34 cellular contexts compared by ENCODE assay signal in genomic region chr11:123783536-123783935, GRCh38. TPM values are rescaled to one million over a fixed set of nuclear protein-coding genes. Genes with fewer than 3 reads are reported as not detected.
"Had no signal": no experiment of that assay in that cellular context is flagged by ENCODE, and none has a peak within 500 bp of the region (broad histone marks: within the 10 kb centered on the region; RNA-seq: fewer than 3 reads in every experiment).

No MANE protein-coding gene starts in this region.

- H3K4me1 ChIP-seq: ascending aorta, breast epithelium, colonic mucosa, foreskin keratinocyte, gastrocnemius medialis had no signal

- H3K36me3 ChIP-seq: ascending aorta, breast epithelium, cardiac muscle cell, colonic mucosa, gastrocnemius medialis, WERI-Rb-1 had no signal

- H3K27me3 ChIP-seq: ascending aorta, breast epithelium, cardiac muscle cell, colonic mucosa, foreskin keratinocyte, gastrocnemius medialis had no signal

- H3K4me3 Mint-ChIP-seq: activated B cell treated with CpG ODN at 0.5 μM for 24 hours; activated CD4-positive, alpha-beta memory T cell treated with anti-CD3 and anti-CD28 coated beads, Interleukin-2, amount 10 ng/mL, durations not matched to agents 7 days and 5 days; activated CD4-positive, alpha-beta T cell treated with anti-CD3 and anti-CD28 coated beads, Interleukin-2, amount 10 ng/mL, durations not matched to agents 7 days and 5 days; activated naive CD4-positive, alpha-beta T cell treated with anti-CD3 and anti-CD28 coated beads, Interleukin-2, amount 10 ng/mL, durations not matched to agents 7 days and 5 days; activated naive CD8-positive, alpha-beta T cell treated with anti-CD3 and anti-CD28 coated beads, Interleukin-2, amount 10 ng/mL, durations not matched to agents 7 days and 5 days; activated T-cell treated with anti-CD3 and anti-CD28 coated beads, Interleukin-2, amount 50 U/mL, for 24 hours; activated T-cell treated with anti-CD3 and anti-CD28 coated beads, Interleukin-2, amount 50 U/mL, for 72 hours; brain; T-helper 17 cell; T-helper 2 cell treated with Interferon-gamma antibody and Interleukin-4, amounts not matched to agents 5 μg/mL and 100 μg/mL, for 36 hours had no signal

- ATAC-seq: activated CD4-positive, CD25-positive, alpha-beta regulatory T cell treated with anti-CD3 and anti-CD28 coated beads, Interleukin-2, amount 50 U/mL, for 24 hours; activated naive CD4-positive, alpha-beta T cell treated with anti-CD3 and anti-CD28 coated beads, Interleukin-2, amount 50 U/mL, for 72 hours; activated T-cell treated with anti-CD3 and anti-CD28 coated beads, Interleukin-2, amount 50 U/mL, for 72 hours; esophagus mucosa; foreskin keratinocyte; gastrocnemius medialis; T-helper 17 cell had no signal

- H3K4me3 ChIP-seq: ascending aorta, breast epithelium, cardiac muscle cell, colonic mucosa, gastrocnemius medialis had no signal

- H3K9me3 ChIP-seq: ascending aorta, colonic mucosa, gastrocnemius medialis had no signal

- DNase-seq: activated B cell treated with CpG ODN at 0.5 μM for 24 hours; activated CD4-positive, alpha-beta memory T cell treated with anti-CD3 and anti-CD28 coated beads, Interleukin-2, amount 10 ng/mL, durations not matched to agents 7 days and 5 days; activated CD4-positive, alpha-beta T cell treated with anti-CD3 and anti-CD28 coated beads, Interleukin-2, amount 10 ng/mL, durations not matched to agents 7 days and 5 days; activated CD4-positive, alpha-beta T cell treated with anti-CD3 and anti-CD28 coated beads, Interleukin-2, amount 50 U/mL, for 4 hours; activated CD8-positive, alpha-beta memory T cell treated with anti-CD3 and anti-CD28 coated beads, Interleukin-2, amount 50 U/mL, for 48 hours; activated gamma-delta T cell; activated naive CD4-positive, alpha-beta T cell; activated naive CD4-positive, alpha-beta T cell treated with anti-CD3 and anti-CD28 coated beads, Interleukin-2, amount 10 ng/mL, durations not matched to agents 7 days and 5 days; activated naive CD8-positive, alpha-beta T cell treated with anti-CD3 and anti-CD28 coated beads, Interleukin-2, amount 10 ng/mL, durations not matched to agents 7 days and 5 days; activated T-cell treated with anti-CD3 and anti-CD28 coated beads for 4 hours; activated T-cell treated with anti-CD3 and anti-CD28 coated beads, Interleukin-2, amount 50 U/mL, for 24 hours; activated T-cell treated with anti-CD3 and anti-CD28 coated beads, Interleukin-2, amount 50 U/mL, for 72 hours; central memory CD4-positive, alpha-beta T cell; cerebellar nuclear complex; colonic mucosa; effector CD8-positive, alpha-beta T cell; foreskin keratinocyte; gastrocnemius medialis; glutamatergic neuron; T-helper 1 cell; T-helper 17 cell; T1000; WERI-Rb-1 had no signal

- H3K36me3 Mint-ChIP-seq: activated naive CD4-positive, alpha-beta T cell treated with anti-CD3 and anti-CD28 coated beads, Interleukin-2, amount 10 ng/mL, durations not matched to agents 7 days and 5 days; activated naive CD4-positive, alpha-beta T cell treated with anti-CD3 and anti-CD28 coated beads, Interleukin-2, amount 50 U/mL, for 72 hours; activated naive CD8-positive, alpha-beta T cell treated with anti-CD3 and anti-CD28 coated beads, Interleukin-2, amount 10 ng/mL, durations not matched to agents 7 days and 5 days; brain had no signal

- H3K9me3 Mint-ChIP-seq: activated CD4-positive, alpha-beta memory T cell treated with anti-CD3 and anti-CD28 coated beads, Interleukin-2, amount 10 ng/mL, durations not matched to agents 7 days and 5 days; activated CD4-positive, alpha-beta T cell treated with anti-CD3 and anti-CD28 coated beads, Interleukin-2, amount 10 ng/mL, durations not matched to agents 7 days and 5 days; activated naive CD4-positive, alpha-beta T cell treated with anti-CD3 and anti-CD28 coated beads, Interleukin-2, amount 10 ng/mL, durations not matched to agents 7 days and 5 days; activated naive CD8-positive, alpha-beta T cell treated with anti-CD3 and anti-CD28 coated beads, Interleukin-2, amount 10 ng/mL, durations not matched to agents 7 days and 5 days; activated T-cell treated with anti-CD3 and anti-CD28 coated beads, Interleukin-2, amount 50 U/mL, for 24 hours had no signal

- H3K27me3 Mint-ChIP-seq: activated naive CD4-positive, alpha-beta T cell treated with anti-CD3 and anti-CD28 coated beads, Interleukin-2, amount 10 ng/mL, durations not matched to agents 7 days and 5 days; brain had no signal

- H3K27ac Mint-ChIP-seq: activated B cell treated with CpG ODN at 0.5 μM for 24 hours; activated CD4-positive, alpha-beta memory T cell treated with anti-CD3 and anti-CD28 coated beads, Interleukin-2, amount 10 ng/mL, durations not matched to agents 7 days and 5 days; activated CD4-positive, alpha-beta T cell treated with anti-CD3 and anti-CD28 coated beads, Interleukin-2, amount 10 ng/mL, durations not matched to agents 7 days and 5 days; activated naive CD4-positive, alpha-beta T cell treated with anti-CD3 and anti-CD28 coated beads, Interleukin-2, amount 10 ng/mL, durations not matched to agents 7 days and 5 days; activated naive CD4-positive, alpha-beta T cell treated with anti-CD3 and anti-CD28 coated beads, Interleukin-2, amount 50 U/mL, for 72 hours; activated naive CD8-positive, alpha-beta T cell treated with anti-CD3 and anti-CD28 coated beads, Interleukin-2, amount 10 ng/mL, durations not matched to agents 7 days and 5 days; activated T-cell treated with anti-CD3 and anti-CD28 coated beads, Interleukin-2, amount 50 U/mL, for 24 hours; activated T-cell treated with anti-CD3 and anti-CD28 coated beads, Interleukin-2, amount 50 U/mL, for 72 hours; brain; T-helper 17 cell; T-helper 2 cell treated with Interferon-gamma antibody and Interleukin-4, amounts not matched to agents 5 μg/mL and 100 μg/mL, for 36 hours had no signal

- H3K27ac ChIP-seq: ascending aorta, breast epithelium, cardiac muscle cell, colonic mucosa, foreskin keratinocyte, gastrocnemius medialis, WERI-Rb-1 had no signal

- H3K4me1 Mint-ChIP-seq: activated B cell treated with CpG ODN at 0.5 μM for 24 hours; activated CD4-positive, alpha-beta memory T cell treated with anti-CD3 and anti-CD28 coated beads, Interleukin-2, amount 10 ng/mL, durations not matched to agents 7 days and 5 days; activated CD4-positive, alpha-beta T cell treated with anti-CD3 and anti-CD28 coated beads, Interleukin-2, amount 10 ng/mL, durations not matched to agents 7 days and 5 days; activated naive CD4-positive, alpha-beta T cell treated with anti-CD3 and anti-CD28 coated beads, Interleukin-2, amount 10 ng/mL, durations not matched to agents 7 days and 5 days; activated naive CD8-positive, alpha-beta T cell treated with anti-CD3 and anti-CD28 coated beads, Interleukin-2, amount 10 ng/mL, durations not matched to agents 7 days and 5 days; brain; T-helper 17 cell had no signal

RNA-seq across cellular contexts. Expression of gene OR6M1, which starts 22.6 kb away (rescaled TPM):
- total RNA-seq: activated B cell treated with CpG ODN at 0.5 μM for 24 hours; activated CD4-positive, alpha-beta memory T cell treated with anti-CD3 and anti-CD28 coated beads, Interleukin-2, amount 10 ng/mL, durations not matched to agents 7 days and 5 days; activated CD4-positive, alpha-beta T cell treated with anti-CD3 and anti-CD28 coated beads, Interleukin-2, amount 10 ng/mL, durations not matched to agents 7 days and 5 days; activated naive CD4-positive, alpha-beta T cell treated with anti-CD3 and anti-CD28 coated beads, Interleukin-2, amount 50 U/mL, for 72 hours; activated naive CD8-positive, alpha-beta T cell treated with anti-CD3 and anti-CD28 coated beads, Interleukin-2, amount 10 ng/mL, durations not matched to agents 7 days and 5 days; activated T-cell treated with anti-CD3 and anti-CD28 coated beads, Interleukin-2, amount 50 U/mL, for 72 hours; ascending aorta; breast epithelium; cardiac muscle cell; colonic mucosa; dermis microvascular lymphatic vessel endothelial cell; endothelial cell of umbilical vein; epithelial cell of proximal tubule; esophagus mucosa; foreskin keratinocyte; gastrocnemius medialis; T-helper 17 cell had no signal
- polyA plus RNA-seq: cardiac muscle cell, endothelial cell of umbilical vein, foreskin keratinocyte had no signal

RNA-seq across cellular contexts. Expression of gene OR6X1, which starts 29.2 kb away (rescaled TPM):
- total RNA-seq: activated B cell treated with CpG ODN at 0.5 μM for 24 hours; activated CD4-positive, alpha-beta memory T cell treated with anti-CD3 and anti-CD28 coated beads, Interleukin-2, amount 10 ng/mL, durations not matched to agents 7 days and 5 days; activated CD4-positive, alpha-beta T cell treated with anti-CD3 and anti-CD28 coated beads, Interleukin-2, amount 10 ng/mL, durations not matched to agents 7 days and 5 days; activated naive CD4-positive, alpha-beta T cell treated with anti-CD3 and anti-CD28 coated beads, Interleukin-2, amount 50 U/mL, for 72 hours; activated naive CD8-positive, alpha-beta T cell treated with anti-CD3 and anti-CD28 coated beads, Interleukin-2, amount 10 ng/mL, durations not matched to agents 7 days and 5 days; activated T-cell treated with anti-CD3 and anti-CD28 coated beads, Interleukin-2, amount 50 U/mL, for 72 hours; ascending aorta; breast epithelium; cardiac muscle cell; colonic mucosa; dermis microvascular lymphatic vessel endothelial cell; endothelial cell of umbilical vein; epithelial cell of proximal tubule; esophagus mucosa; foreskin keratinocyte; gastrocnemius medialis; T-helper 17 cell had no signal
- polyA plus RNA-seq: cardiac muscle cell, endothelial cell of umbilical vein, foreskin keratinocyte had no signal
